In the genomic region with DNA sequence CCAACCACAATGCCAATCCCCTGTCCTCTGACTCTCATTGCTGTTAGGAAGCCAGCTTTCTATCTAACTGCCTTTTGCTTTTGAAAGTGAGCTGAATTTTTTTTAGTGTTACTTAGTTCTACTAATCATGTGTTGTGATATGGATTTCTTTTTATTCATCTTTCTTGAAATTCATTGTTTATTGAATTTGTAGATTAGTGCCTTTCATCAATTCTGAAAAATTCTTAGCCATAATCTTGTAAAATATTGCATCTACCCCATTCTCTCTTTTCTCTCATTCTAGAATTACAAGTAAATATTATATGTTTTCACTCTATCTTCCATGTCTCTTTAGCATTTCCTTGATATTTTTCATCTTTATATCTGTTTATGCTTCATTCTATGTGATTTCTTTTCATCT, we compare ENCODE assay signal across 37 cellular contexts. TPM values are rescaled to one million over a fixed set of nuclear protein-coding genes. Genes with fewer than 3 reads are reported as not detected.
"Had no signal": no experiment of that assay in that cellular context is flagged by ENCODE, and none has a peak within 500 bp of the region (broad histone marks: within the 10 kb centered on the region; RNA-seq: fewer than 3 reads in every experiment).

No MANE protein-coding gene starts in this region.

- H3K4me3 ChIP-seq: adrenal gland, ascending aorta, body of pancreas, breast epithelium, cardiac muscle cell had no signal

- H3K36me3 ChIP-seq: adrenal gland, ascending aorta, brain microvascular endothelial cell, breast epithelium, cardiac muscle cell had no signal

- H3K4me1 ChIP-seq: adrenal gland, ascending aorta, body of pancreas, breast epithelium had no signal

- H3K4me3 Mint-ChIP-seq: activated naive CD4-positive, alpha-beta T cell treated with anti-CD3 and anti-CD28 coated beads for 36 hours; activated naive CD4-positive, alpha-beta T cell treated with anti-CD3 and anti-CD28 coated beads, Interleukin-2, amount 10 ng/mL, durations not matched to agents 7 days and 5 days; activated naive CD4-positive, alpha-beta T cell treated with anti-CD3 and anti-CD28 coated beads, Interleukin-2, amount 50 U/mL, for 24 hours; activated naive CD8-positive, alpha-beta T cell; activated naive CD8-positive, alpha-beta T cell treated with anti-CD3 and anti-CD28 coated beads for 36 hours; activated naive CD8-positive, alpha-beta T cell treated with anti-CD3 and anti-CD28 coated beads, Interleukin-2, amount 10 ng/mL, durations not matched to agents 7 days and 5 days; activated naive CD8-positive, alpha-beta T cell treated with anti-CD3 and anti-CD28 coated beads, Interleukin-2, amount 50 U/mL, for 24 hours; activated T-cell treated with anti-CD3 and anti-CD28 coated beads, Interleukin-2, amount 50 U/mL, for 24 hours; activated T-cell treated with anti-CD3 and anti-CD28 coated beads, Interleukin-2, amount 50 U/mL, for 4 hours; activated T-cell treated with anti-CD3 and anti-CD28 coated beads, Interleukin-2, amount 50 U/mL, for 72 hours; activated T-helper 1 cell treated with anti-CD3 and anti-CD28 coated beads, Interleukin-12 subunit alpha, Interleukin-12 subunit beta, Interleukin-2, Interleukin-4 antibody, amounts not matched to agents 30 ng/mL and 10 ng/mL and 1 ng/mL, durations not matched to agents 14 hours and 24 hours and 36 hours; activated T-helper 17 cell treated with anti-CD3 and anti-CD28 coated beads, Interleukin-2, amount 50 U/mL, for 72 hours; brain; central memory CD8-positive, alpha-beta T cell had no signal

- DNase-seq: activated effector memory CD4-positive, alpha-beta T cell treated with anti-CD3 and anti-CD28 coated beads, Interleukin-2, amount 50 U/mL, for 16 hours; activated effector memory CD4-positive, alpha-beta T cell treated with Interleukin-2 at 50 U/mL for 16 hours; activated gamma-delta T cell; activated gamma-delta T cell treated with Interleukin-2 at 50 U/mL for 16 hours; activated naive CD4-positive, alpha-beta T cell; activated naive CD4-positive, alpha-beta T cell treated with anti-CD3 and anti-CD28 coated beads for 36 hours; activated naive CD4-positive, alpha-beta T cell treated with anti-CD3 and anti-CD28 coated beads, Interleukin-2, amount 10 ng/mL, durations not matched to agents 7 days and 5 days; activated naive CD4-positive, alpha-beta T cell treated with anti-CD3 and anti-CD28 coated beads, Interleukin-2, amount 50 U/mL, for 16 hours; activated naive CD4-positive, alpha-beta T cell treated with Interleukin-2 at 50 U/mL for 16 hours; activated naive CD8-positive, alpha-beta T cell treated with anti-CD3 and anti-CD28 coated beads for 36 hours; activated naive CD8-positive, alpha-beta T cell treated with anti-CD3 and anti-CD28 coated beads, Interleukin-2, amount 10 ng/mL, durations not matched to agents 7 days and 5 days; activated naive CD8-positive, alpha-beta T cell treated with anti-CD3 and anti-CD28 coated beads, Interleukin-2, amount 50 U/mL, for 24 hours; activated T-cell treated with anti-CD3 and anti-CD28 coated beads, Interleukin-2, amount 50 U/mL, for 24 hours; activated T-cell treated with anti-CD3 and anti-CD28 coated beads, Interleukin-2, amount 50 U/mL, for 4 hours; activated T-cell treated with anti-CD3 and anti-CD28 coated beads, Interleukin-2, amount 50 U/mL, for 48 hours; activated T-cell treated with anti-CD3 and anti-CD28 coated beads, Interleukin-2, amount 50 U/mL, for 72 hours; adrenal gland; amniotic stem cell; amygdala; anterior cingulate cortex; aorta; body of pancreas; brain microvascular endothelial cell; caudate nucleus; central memory CD4-positive, alpha-beta T cell; cerebellar nuclear complex had no signal

- H3K27me3 Mint-ChIP-seq: activated naive CD4-positive, alpha-beta T cell treated with anti-CD3 and anti-CD28 coated beads, Interleukin-2, amount 50 U/mL, for 24 hours; activated naive CD8-positive, alpha-beta T cell; activated naive CD8-positive, alpha-beta T cell treated with anti-CD3 and anti-CD28 coated beads for 36 hours; activated naive CD8-positive, alpha-beta T cell treated with anti-CD3 and anti-CD28 coated beads, Interleukin-2, amount 10 ng/mL, durations not matched to agents 7 days and 5 days; activated naive CD8-positive, alpha-beta T cell treated with anti-CD3 and anti-CD28 coated beads, Interleukin-2, amount 50 U/mL, for 24 hours; activated T-cell treated with anti-CD3 and anti-CD28 coated beads, Interleukin-2, amount 50 U/mL, for 24 hours; activated T-helper 17 cell treated with anti-CD3 and anti-CD28 coated beads, Interleukin-2, amount 50 U/mL, for 72 hours; central memory CD8-positive, alpha-beta T cell had no signal

- H3K27me3 ChIP-seq: adrenal gland, ascending aorta, body of pancreas, brain microvascular endothelial cell, breast epithelium, cardiac muscle cell had no signal

- H3K4me1 Mint-ChIP-seq: activated naive CD4-positive, alpha-beta T cell treated with anti-CD3 and anti-CD28 coated beads, Interleukin-2, amount 10 ng/mL, durations not matched to agents 7 days and 5 days; activated T-helper 17 cell treated with anti-CD3 and anti-CD28 coated beads, Interleukin-2, amount 50 U/mL, for 72 hours; brain had no signal

- ATAC-seq: activated naive CD4-positive, alpha-beta T cell treated with anti-CD3 and anti-CD28 coated beads, Interleukin-2, amount 50 U/mL, for 72 hours; activated naive CD8-positive, alpha-beta T cell treated with anti-CD3 and anti-CD28 coated beads, Interleukin-2, amount 50 U/mL, for 24 hours; activated T-cell treated with anti-CD3 and anti-CD28 coated beads, Interleukin-2, amount 50 U/mL, for 4 hours; activated T-cell treated with anti-CD3 and anti-CD28 coated beads, Interleukin-2, amount 50 U/mL, for 72 hours; activated T-helper 17 cell treated with anti-CD3 and anti-CD28 coated beads, Interleukin-2, amount 50 U/mL, for 72 hours; body of pancreas had no signal

- H3K9me3 ChIP-seq: adrenal gland, body of pancreas, breast epithelium had no signal

- H3K27ac ChIP-seq: adrenal gland, ascending aorta, body of pancreas, brain microvascular endothelial cell, breast epithelium, cardiac muscle cell had no signal

- H3K27ac Mint-ChIP-seq: activated naive CD4-positive, alpha-beta T cell treated with anti-CD3 and anti-CD28 coated beads for 36 hours; activated naive CD4-positive, alpha-beta T cell treated with anti-CD3 and anti-CD28 coated beads, Interleukin-2, amount 10 ng/mL, durations not matched to agents 7 days and 5 days; activated naive CD4-positive, alpha-beta T cell treated with anti-CD3 and anti-CD28 coated beads, Interleukin-2, amount 50 U/mL, for 24 hours; activated naive CD4-positive, alpha-beta T cell treated with anti-CD3 and anti-CD28 coated beads, Interleukin-2, amount 50 U/mL, for 72 hours; activated naive CD8-positive, alpha-beta T cell; activated naive CD8-positive, alpha-beta T cell treated with anti-CD3 and anti-CD28 coated beads for 36 hours; activated naive CD8-positive, alpha-beta T cell treated with anti-CD3 and anti-CD28 coated beads, Interleukin-2, amount 10 ng/mL, durations not matched to agents 7 days and 5 days; activated naive CD8-positive, alpha-beta T cell treated with anti-CD3 and anti-CD28 coated beads, Interleukin-2, amount 50 U/mL, for 24 hours; activated T-cell treated with anti-CD3 and anti-CD28 coated beads, Interleukin-2, amount 50 U/mL, for 24 hours; activated T-cell treated with anti-CD3 and anti-CD28 coated beads, Interleukin-2, amount 50 U/mL, for 72 hours; activated T-helper 1 cell treated with anti-CD3 and anti-CD28 coated beads, Interleukin-12 subunit alpha, Interleukin-12 subunit beta, Interleukin-2, Interleukin-4 antibody, amounts not matched to agents 30 ng/mL and 10 ng/mL and 1 ng/mL, durations not matched to agents 14 hours and 24 hours and 36 hours; activated T-helper 17 cell treated with anti-CD3 and anti-CD28 coated beads, Interleukin-2, amount 50 U/mL, for 72 hours; activated T-helper 2 cell treated with anti-CD3 and anti-CD28 coated beads, Interferon-gamma antibody, Interleukin-2, Interleukin-4, amounts not matched to agents 10 μg/mL and 5 μg/mL and 100 μg/mL, durations not matched to agents 14 hours and 24 hours and 36 hours; brain had no signal

RNA-seq across cellular contexts. Expression of a gene that starts 47.8 kb away (rescaled TPM):
- total RNA-seq: body of pancreas had no signal
